In the genomic region with DNA sequence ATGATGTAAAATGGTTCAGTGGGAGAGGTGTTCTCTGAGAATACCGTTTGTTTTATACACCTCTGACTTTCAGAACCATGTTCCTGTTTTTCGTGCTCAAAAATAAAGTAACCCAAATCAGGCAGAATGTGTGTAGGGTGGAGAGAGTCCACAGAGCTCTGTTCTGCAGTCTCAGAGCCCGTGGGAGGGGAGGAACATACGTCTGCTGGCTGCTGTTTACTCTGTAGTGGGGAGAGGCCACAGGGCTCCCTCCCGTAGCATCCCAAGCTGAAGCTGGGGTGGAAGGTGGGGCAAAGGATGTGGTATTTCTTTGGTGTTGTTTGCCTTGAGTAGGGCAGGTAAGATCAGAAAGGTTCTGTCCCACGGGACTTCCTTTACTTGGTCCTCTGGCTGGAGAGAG, we compare ENCODE assay signal across 31 cellular contexts.
"Had no signal": no experiment of that assay in that cellular context is flagged by ENCODE, and none has a peak within 500 bp of the region (broad histone marks: within the 10 kb centered on the region; RNA-seq: fewer than 3 reads in every experiment).

No MANE protein-coding gene starts in this region.

- H3K27ac ChIP-seq: adrenal gland, body of pancreas, cardiac muscle cell, heart left ventricle had no signal

- H3K9me3 ChIP-seq: adrenal gland, body of pancreas had no signal

- H3K4me3 Mint-ChIP-seq: activated CD4-positive, alpha-beta memory T cell treated with anti-CD3 and anti-CD28 coated beads for 36 hours; activated CD4-positive, alpha-beta T cell treated with anti-CD3 and anti-CD28 coated beads for 36 hours; activated CD4-positive, alpha-beta T cell treated with anti-CD3 and anti-CD28 coated beads, Interleukin-2, amount 10 ng/mL, durations not matched to agents 24 days and 14 days; activated CD8-positive, alpha-beta memory T cell treated with anti-CD3 and anti-CD28 coated beads, Interleukin-2, amount 10 ng/mL, durations not matched to agents 7 days and 5 days; activated CD8-positive, alpha-beta T cell treated with anti-CD3 and anti-CD28 coated beads, Interleukin-2, amount 10 ng/mL, durations not matched to agents 7 days and 5 days; activated naive CD4-positive, alpha-beta T cell treated with anti-CD3 and anti-CD28 coated beads for 36 hours; activated naive CD4-positive, alpha-beta T cell treated with anti-CD3 and anti-CD28 coated beads, Interleukin-2, amount 50 U/mL, for 24 hours; activated naive CD8-positive, alpha-beta T cell treated with anti-CD3 and anti-CD28 coated beads for 36 hours; activated naive CD8-positive, alpha-beta T cell treated with anti-CD3 and anti-CD28 coated beads, Interleukin-2, amount 50 U/mL, for 24 hours; activated T-helper 1 cell treated with anti-CD3 and anti-CD28 coated beads, Interleukin-12 subunit alpha, Interleukin-12 subunit beta, Interleukin-2, Interleukin-4 antibody, amounts not matched to agents 30 ng/mL and 10 ng/mL and 1 ng/mL, durations not matched to agents 14 hours and 24 hours and 36 hours had no signal

- H3K27ac Mint-ChIP-seq: activated CD4-positive, alpha-beta memory T cell treated with anti-CD3 and anti-CD28 coated beads for 36 hours; activated CD4-positive, alpha-beta T cell treated with anti-CD3 and anti-CD28 coated beads for 36 hours; activated CD4-positive, alpha-beta T cell treated with anti-CD3 and anti-CD28 coated beads, Interleukin-2, amount 10 ng/mL, durations not matched to agents 24 days and 14 days; activated CD8-positive, alpha-beta memory T cell treated with anti-CD3 and anti-CD28 coated beads, Interleukin-2, amount 10 ng/mL, durations not matched to agents 7 days and 5 days; activated CD8-positive, alpha-beta T cell treated with anti-CD3 and anti-CD28 coated beads, Interleukin-2, amount 10 ng/mL, durations not matched to agents 7 days and 5 days; activated naive CD4-positive, alpha-beta T cell treated with anti-CD3 and anti-CD28 coated beads for 36 hours; activated naive CD4-positive, alpha-beta T cell treated with anti-CD3 and anti-CD28 coated beads, Interleukin-2, amount 50 U/mL, for 24 hours; activated naive CD8-positive, alpha-beta T cell treated with anti-CD3 and anti-CD28 coated beads for 36 hours; activated naive CD8-positive, alpha-beta T cell treated with anti-CD3 and anti-CD28 coated beads, Interleukin-2, amount 50 U/mL, for 24 hours; activated T-helper 1 cell treated with anti-CD3 and anti-CD28 coated beads, Interleukin-12 subunit alpha, Interleukin-12 subunit beta, Interleukin-2, Interleukin-4 antibody, amounts not matched to agents 30 ng/mL and 10 ng/mL and 1 ng/mL, durations not matched to agents 14 hours and 24 hours and 36 hours; activated T-helper 2 cell treated with anti-CD3 and anti-CD28 coated beads, Interferon-gamma antibody, Interleukin-2, Interleukin-4, amounts not matched to agents 10 μg/mL and 5 μg/mL and 100 μg/mL, durations not matched to agents 14 hours and 24 hours and 36 hours had no signal

- H3K36me3 ChIP-seq: adrenal gland, cardiac muscle cell, heart left ventricle had no signal

- H3K4me1 Mint-ChIP-seq: activated CD4-positive, alpha-beta T cell treated with anti-CD3 and anti-CD28 coated beads for 36 hours; activated CD4-positive, alpha-beta T cell treated with anti-CD3 and anti-CD28 coated beads, Interleukin-2, amount 10 ng/mL, durations not matched to agents 24 days and 14 days; activated CD8-positive, alpha-beta memory T cell treated with anti-CD3 and anti-CD28 coated beads, Interleukin-2, amount 10 ng/mL, durations not matched to agents 7 days and 5 days; activated naive CD4-positive, alpha-beta T cell treated with anti-CD3 and anti-CD28 coated beads, Interleukin-2, amount 50 U/mL, for 24 hours; activated naive CD8-positive, alpha-beta T cell treated with anti-CD3 and anti-CD28 coated beads for 36 hours; activated naive CD8-positive, alpha-beta T cell treated with anti-CD3 and anti-CD28 coated beads, Interleukin-2, amount 50 U/mL, for 24 hours had no signal

- H3K27me3 ChIP-seq: adrenal gland, body of pancreas, cardiac muscle cell, heart left ventricle had no signal

- H3K4me1 ChIP-seq: adrenal gland, body of pancreas, heart left ventricle had no signal

- DNase-seq: activated CD4-positive, alpha-beta memory T cell treated with anti-CD3 and anti-CD28 coated beads for 36 hours; activated CD4-positive, alpha-beta T cell treated with anti-CD3 and anti-CD28 coated beads for 36 hours; activated CD4-positive, alpha-beta T cell treated with anti-CD3 and anti-CD28 coated beads, Interleukin-2, amount 10 ng/mL, durations not matched to agents 24 days and 14 days; activated CD4-positive, CD25-positive, alpha-beta regulatory T cell; activated CD4-positive, CD25-positive, alpha-beta regulatory T cell treated with anti-CD3 and anti-CD28 coated beads, Interleukin-2, amount 50 U/mL, for 72 hours; activated CD8-positive, alpha-beta memory T cell treated with anti-CD3 and anti-CD28 coated beads, Interleukin-2, amount 10 ng/mL, durations not matched to agents 7 days and 5 days; activated CD8-positive, alpha-beta memory T cell treated with anti-CD3 and anti-CD28 coated beads, Interleukin-2, amount 50 U/mL, for 4 hours; activated CD8-positive, alpha-beta T cell treated with anti-CD3 and anti-CD28 coated beads, Interleukin-2, amount 10 ng/mL, durations not matched to agents 7 days and 5 days; activated effector memory CD4-positive, alpha-beta T cell treated with anti-CD3 and anti-CD28 coated beads, Interleukin-2, amount 50 U/mL, for 16 hours; activated naive CD4-positive, alpha-beta T cell treated with anti-CD3 and anti-CD28 coated beads for 36 hours; activated naive CD8-positive, alpha-beta T cell treated with anti-CD3 and anti-CD28 coated beads for 36 hours; activated naive CD8-positive, alpha-beta T cell treated with anti-CD3 and anti-CD28 coated beads, Interleukin-2, amount 50 U/mL, for 24 hours; activated T-cell treated with anti-CD3 and anti-CD28 coated beads, Interleukin-2, amount 50 U/mL, for 1 hour; activated T-cell treated with anti-CD3 and anti-CD28 coated beads, Interleukin-2, amount 50 U/mL, for 48 hours; adrenal gland; amygdala; aorta; body of pancreas; central memory CD4-positive, alpha-beta T cell; cerebellar nuclear complex; cortex of kidney; dermis blood vessel endothelial cell; effector CD8-positive, alpha-beta T cell; foreskin fibroblast; heart left ventricle; T-helper 2 cell had no signal

- H3K36me3 Mint-ChIP-seq: activated CD4-positive, alpha-beta memory T cell treated with anti-CD3 and anti-CD28 coated beads for 36 hours; activated CD8-positive, alpha-beta memory T cell treated with anti-CD3 and anti-CD28 coated beads, Interleukin-2, amount 10 ng/mL, durations not matched to agents 7 days and 5 days; activated naive CD4-positive, alpha-beta T cell treated with anti-CD3 and anti-CD28 coated beads, Interleukin-2, amount 50 U/mL, for 24 hours; activated naive CD8-positive, alpha-beta T cell treated with anti-CD3 and anti-CD28 coated beads for 36 hours had no signal

- H3K27me3 Mint-ChIP-seq: activated CD4-positive, alpha-beta memory T cell treated with anti-CD3 and anti-CD28 coated beads for 36 hours; activated CD4-positive, alpha-beta T cell treated with anti-CD3 and anti-CD28 coated beads for 36 hours; activated CD4-positive, alpha-beta T cell treated with anti-CD3 and anti-CD28 coated beads, Interleukin-2, amount 10 ng/mL, durations not matched to agents 24 days and 14 days; activated CD8-positive, alpha-beta memory T cell treated with anti-CD3 and anti-CD28 coated beads, Interleukin-2, amount 10 ng/mL, durations not matched to agents 7 days and 5 days; activated naive CD4-positive, alpha-beta T cell treated with anti-CD3 and anti-CD28 coated beads, Interleukin-2, amount 50 U/mL, for 24 hours; activated naive CD8-positive, alpha-beta T cell treated with anti-CD3 and anti-CD28 coated beads for 36 hours; activated naive CD8-positive, alpha-beta T cell treated with anti-CD3 and anti-CD28 coated beads, Interleukin-2, amount 50 U/mL, for 24 hours had no signal

- H3K4me3 ChIP-seq: adrenal gland, body of pancreas, cardiac muscle cell, heart left ventricle had no signal

- ATAC-seq: activated CD4-positive, alpha-beta T cell treated with anti-CD3 and anti-CD28 coated beads for 36 hours; activated CD8-positive, alpha-beta memory T cell treated with anti-CD3 and anti-CD28 coated beads, Interleukin-2, amount 10 ng/mL, durations not matched to agents 7 days and 5 days; activated CD8-positive, alpha-beta T cell treated with anti-CD3 and anti-CD28 coated beads, Interleukin-2, amount 10 ng/mL, durations not matched to agents 7 days and 5 days; activated naive CD8-positive, alpha-beta T cell treated with anti-CD3 and anti-CD28 coated beads, Interleukin-2, amount 50 U/mL, for 24 hours; body of pancreas; esophagus mucosa; heart left ventricle had no signal
